In genomic region chr19:36771275-36772231, GRCh38 we compare ENCODE assay signal across 8 cellular contexts. TPM values are rescaled to one million over a fixed set of nuclear protein-coding genes. Genes with fewer than 3 reads are reported as not detected.
DNase-seq lines count a peak whose midpoint lies in the region; ATAC-seq and TF ChIP-seq lines count a peak whose summit lies in the region.

No MANE protein-coding gene starts in this region.

- H3K27ac ChIP-seq in left lung = peak overlapping the region; percentile 62 to 75

- intact Hi-C loops in left lung (cut with DNase I) = no loop called here

- DNase-seq in DMS 273 (lab: John Stamatoyannopoulos, UW; ENCODE audit: unreplicated experiment) = peak; percentile 93
- DNase-seq in HPDE6-E6E7 (ENCODE audit: extremely low spot score) = peak; percentile 64
- peak; percentile 8 for DNase-seq in SKM-1 (lab: John Stamatoyannopoulos, UW; ENCODE audit: unreplicated experiment)
- DNase-seq in dermis microvascular lymphatic vessel endothelial cell (ENCODE audit: low read depth in 2 of 2) = peak; percentile 95 to 98
- peak in 1 of 2 donors; percentile 56 for DNase-seq in left lung
- DNase-seq in stimulated activated CD8-positive, alpha-beta memory T cell treated with anti-CD3 and anti-CD28 coated beads, Interleukin-4, amount 100 ng/mL, for 48 hours = peak; percentile 61

- peaks cover 0 to 6% of the 10 kb centered on the region in 2 donors for H3K36me3 ChIP-seq in left lung

- H3K4me3 ChIP-seq in left lung = peak overlapping the region; percentile 58 to 84

- peaks cover 0 to 73% of the 10 kb centered on the region in 2 donors for H3K9me3 ChIP-seq in left lung

- no peak for TF ChIP-seq CTCF in left lung (IDR thresholded peaks at IDR 0.05)

- peaks cover 4 to 14% of the 10 kb centered on the region in 2 donors for H3K4me1 ChIP-seq in left lung

- ATAC-seq in left lung (no peak), HG03025 (IDR thresholded peaks at IDR 0.05; ENCODE audit: low FRiP score, unreplicated experiment) (no peak), GM21360 (IDR thresholded peaks at IDR 0.05; ENCODE audit: unreplicated experiment) (no peak)

- peaks cover 0 to 6% of the 10 kb centered on the region in 2 donors for H3K27me3 ChIP-seq in left lung

RNA-seq across cellular contexts. Expression of gene ZNF850, which starts 1.1 kb away (rescaled TPM):
- total RNA-seq in dermis microvascular lymphatic vessel endothelial cell (1.7 and 5.1 TPM in 2 replicates), left lung (1 to 10 TPM; 3.3 to 4.1 TPM)
